Comparison of ENCODE assay signal across 23 cellular contexts in genomic region chr2:16187517-16187887, GRCh38.
"Had no signal": no experiment of that assay in that cellular context is flagged by ENCODE, and none has a peak within 500 bp of the region (broad histone marks: within the 10 kb centered on the region; RNA-seq: fewer than 3 reads in every experiment).

No MANE protein-coding gene starts in this region.

- H3K27me3 Mint-ChIP-seq: activated CD4-positive, alpha-beta T cell treated with anti-CD3 and anti-CD28 coated beads, Interleukin-2, amount 10 ng/mL, durations not matched to agents 24 days and 14 days; central memory CD8-positive, alpha-beta T cell had no signal

- H3K4me3 ChIP-seq: body of pancreas, colonic mucosa, left ventricle myocardium inferior, tibial artery had no signal

- H3K4me3 Mint-ChIP-seq: activated CD4-positive, alpha-beta T cell treated with anti-CD3 and anti-CD28 coated beads, Interleukin-2, amount 10 ng/mL, durations not matched to agents 24 days and 14 days; activated CD8-positive, alpha-beta T cell treated with anti-CD3 and anti-CD28 coated beads for 36 hours; activated naive CD8-positive, alpha-beta T cell treated with anti-CD3 and anti-CD28 coated beads, Interleukin-2, amount 10 ng/mL, durations not matched to agents 7 days and 5 days; activated T-helper 17 cell treated with anti-CD3 and anti-CD28 coated beads, Interleukin-2, amount 50 U/mL, for 72 hours; central memory CD8-positive, alpha-beta T cell; nephron progenitor cell had no signal

- H3K9me3 ChIP-seq: body of pancreas, colonic mucosa, left ventricle myocardium inferior, tibial artery had no signal

- H3K4me1 Mint-ChIP-seq: activated CD4-positive, alpha-beta T cell treated with anti-CD3 and anti-CD28 coated beads, Interleukin-2, amount 10 ng/mL, durations not matched to agents 24 days and 14 days; activated naive CD8-positive, alpha-beta T cell treated with anti-CD3 and anti-CD28 coated beads, Interleukin-2, amount 10 ng/mL, durations not matched to agents 7 days and 5 days; activated T-helper 17 cell treated with anti-CD3 and anti-CD28 coated beads, Interleukin-2, amount 50 U/mL, for 72 hours; central memory CD8-positive, alpha-beta T cell had no signal

- H3K9me3 Mint-ChIP-seq: activated CD4-positive, alpha-beta T cell treated with anti-CD3 and anti-CD28 coated beads, Interleukin-2, amount 10 ng/mL, durations not matched to agents 24 days and 14 days; activated CD8-positive, alpha-beta T cell treated with anti-CD3 and anti-CD28 coated beads for 36 hours; activated naive CD8-positive, alpha-beta T cell treated with anti-CD3 and anti-CD28 coated beads, Interleukin-2, amount 10 ng/mL, durations not matched to agents 7 days and 5 days; activated T-helper 17 cell treated with anti-CD3 and anti-CD28 coated beads, Interleukin-2, amount 50 U/mL, for 72 hours; central memory CD8-positive, alpha-beta T cell; nephron progenitor cell had no signal

- H3K27ac Mint-ChIP-seq: activated CD4-positive, alpha-beta T cell treated with anti-CD3 and anti-CD28 coated beads, Interleukin-2, amount 10 ng/mL, durations not matched to agents 24 days and 14 days; activated CD8-positive, alpha-beta T cell treated with anti-CD3 and anti-CD28 coated beads for 36 hours; activated naive CD8-positive, alpha-beta T cell treated with anti-CD3 and anti-CD28 coated beads, Interleukin-2, amount 10 ng/mL, durations not matched to agents 7 days and 5 days; activated T-helper 17 cell treated with anti-CD3 and anti-CD28 coated beads, Interleukin-2, amount 50 U/mL, for 72 hours had no signal

- H3K27ac ChIP-seq: body of pancreas, colonic mucosa, foreskin keratinocyte, left ventricle myocardium inferior, tibial artery had no signal

- H3K36me3 ChIP-seq: colonic mucosa, left ventricle myocardium inferior, tibial artery had no signal

- ATAC-seq: activated CD8-positive, alpha-beta T cell treated with anti-CD3 and anti-CD28 coated beads for 36 hours; activated T-helper 17 cell treated with anti-CD3 and anti-CD28 coated beads, Interleukin-2, amount 50 U/mL, for 72 hours; body of pancreas; foreskin keratinocyte had no signal

- H3K4me1 ChIP-seq: body of pancreas, colonic mucosa, foreskin keratinocyte, left ventricle myocardium inferior, tibial artery had no signal

- H3K36me3 Mint-ChIP-seq: activated naive CD8-positive, alpha-beta T cell treated with anti-CD3 and anti-CD28 coated beads, Interleukin-2, amount 10 ng/mL, durations not matched to agents 7 days and 5 days had no signal

- DNase-seq: activated CD4-positive, alpha-beta T cell treated with anti-CD3 and anti-CD28 coated beads, Interleukin-2, amount 10 ng/mL, durations not matched to agents 24 days and 14 days; activated CD8-positive, alpha-beta T cell treated with anti-CD3 and anti-CD28 coated beads for 36 hours; activated naive CD4-positive, alpha-beta T cell treated with Interleukin-2 at 50 U/mL for 16 hours; activated naive CD8-positive, alpha-beta T cell treated with anti-CD3 and anti-CD28 coated beads, Interleukin-2, amount 10 ng/mL, durations not matched to agents 7 days and 5 days; activated T-cell treated with anti-CD3 and anti-CD28 coated beads, Interleukin-2, amount 50 U/mL, for 1 hour; amygdala; body of pancreas; colonic mucosa; foreskin keratinocyte; hippocampal formation; islet precursor cell; left ventricle myocardium inferior; mesenchymal stem cell; nephron progenitor cell; occipital lobe; stimulated activated CD4-positive, alpha-beta T cell treated with anti-CD3 and anti-CD28 coated beads, Interleukin-2, amount 100 ng/mL, for 24 hours; stimulated activated naive CD4-positive, alpha-beta T cell treated with Interleukin-2 at 50 U/mL for 16 hours; substantia nigra; T-helper 1 cell; T-helper 9 cell; tibial artery had no signal

- H3K27me3 ChIP-seq: body of pancreas, colonic mucosa, foreskin keratinocyte, tibial artery had no signal
